2 cellular contexts compared by ENCODE assay signal in genomic region chr5:112967520-112968083, GRCh38.
TF ChIP-seq lines count a peak whose summit lies in the region.

No MANE protein-coding gene starts in this region.

TF ChIP-seq in A549, 52 proteins besides CTCF, POLR2A, EP300 and RAD21:
- TF ChIP-seq TP53 (CRISPR knock-in tag; IDR thresholded peaks at IDR 0.05) (no peak), POLR2AphosphoS2 (conservative IDR thresholded peaks at IDR 0.05; ENCODE audit: low read length) (no peak), FOSL2 (IDR thresholded peaks at IDR 0.05) (no peak), FOSL2 (CRISPR knock-in tag; IDR thresholded peaks at IDR 0.05) (no peak), CHD4 (IDR thresholded peaks at IDR 0.05; ENCODE audit: borderline replicate concordance) (no peak), SMC3 (IDR thresholded peaks at IDR 0.05) (no peak), ZSCAN20 (CRISPR knock-in tag; IDR thresholded peaks at IDR 0.05) (no peak)

TF ChIP-seq in IMR-90, 13 proteins besides CTCF, POLR2A, EP300 and RAD21:
- TF ChIP-seq ELK1 (IDR thresholded peaks at IDR 0.05; ENCODE audit: borderline replicate concordance, low read depth, low read length) (no peak), SMC3 (IDR thresholded peaks at IDR 0.05; ENCODE audit: low read depth, low read length) (no peak), RCOR1 (IDR thresholded peaks at IDR 0.05; ENCODE audit: insufficient replicate concordance, low read length) (no peak)
